ENCODE assay signal across 5 cellular contexts in the genomic region with DNA sequence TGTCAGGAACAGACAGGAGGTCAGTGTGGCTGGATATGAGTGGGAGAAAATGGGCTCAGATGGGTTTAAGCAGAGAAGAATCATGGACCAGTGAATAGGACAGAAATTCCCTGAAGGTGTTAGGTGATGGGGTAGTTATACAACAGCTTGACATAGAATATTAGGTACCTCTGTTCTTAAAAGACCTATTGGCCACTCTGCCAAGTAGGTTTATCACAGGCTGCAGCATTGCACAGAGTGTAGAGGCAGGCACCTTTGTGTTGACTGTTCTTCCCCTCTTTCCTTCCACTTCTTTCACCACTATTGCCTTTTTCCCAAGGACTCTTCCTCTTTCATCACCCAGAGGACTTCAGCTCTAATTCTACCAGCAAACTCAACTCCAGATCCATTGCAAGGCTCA.
"Had no signal": no experiment of that assay in that cellular context is flagged by ENCODE, and none has a peak within 500 bp of the region (broad histone marks: within the 10 kb centered on the region; RNA-seq: fewer than 3 reads in every experiment).

No MANE protein-coding gene starts in this region.

- ATAC-seq: HepG2, K562 had no signal

- DNase-seq: IMR-90 had no signal

- H3K4me1 Mint-ChIP-seq: IgD-negative memory B cell had no signal

- H3K36me3 Mint-ChIP-seq: IgD-negative memory B cell had no signal

- H3K27ac Mint-ChIP-seq: IgD-negative memory B cell had no signal

- H3K4me3 ChIP-seq: K562 had no signal

- H3K4me3 Mint-ChIP-seq: IgD-negative memory B cell had no signal

- H3K27ac ChIP-seq: HL-60 had no signal
